ENCODE assay signal across 1 cellular context in the genomic region with DNA sequence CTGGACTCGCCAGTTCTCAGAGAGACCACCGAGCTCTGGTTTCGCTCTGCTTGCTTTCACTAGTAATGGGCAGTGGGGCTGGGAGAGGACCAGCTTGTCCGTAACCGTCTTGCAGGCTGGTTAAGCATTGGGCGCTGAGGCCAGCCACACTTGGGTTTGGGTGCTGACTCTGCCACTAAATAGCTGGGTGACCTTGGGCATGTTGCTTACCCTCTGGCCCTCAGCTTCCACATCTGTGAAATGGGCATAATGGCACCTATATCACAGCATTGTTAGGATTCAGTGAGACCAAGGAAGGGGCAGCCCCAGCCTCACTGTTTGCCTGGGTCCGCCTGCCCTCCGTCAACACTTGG.
TF ChIP-seq lines count a peak whose summit lies in the region.

No MANE protein-coding gene starts in this region.

TF ChIP-seq in K562, 482 proteins besides CTCF, POLR2A, EP300 and RAD21:
- TF ChIP-seq BCOR (IDR thresholded peaks at IDR 0.05) (0 out of 2 replicates have a peak, but pooled peaks have one; percentile 23), MEIS2 (IDR thresholded peaks at IDR 0.05; ENCODE audit: partially characterized antibody) (no peak), GTF2F1 (IDR thresholded peaks at IDR 0.05; ENCODE audit: low read depth, low read length) (no peak), ZNF354B (CRISPR knock-in tag; IDR thresholded peaks at IDR 0.05) (no peak), ZNF311 (CRISPR knock-in tag; IDR thresholded peaks at IDR 0.05) (no peak), ZEB2 (IDR thresholded peaks at IDR 0.05) (no peak), TSC22D4 (tag; IDR thresholded peaks at IDR 0.05) (no peak), RBM25 (IDR thresholded peaks at IDR 0.05; ENCODE audit: low read depth, low read length, severe bottlenecking) (peak; percentile 51), ESRRA (IDR thresholded peaks at IDR 0.05; ENCODE audit: borderline replicate concordance, low read depth) (peak; percentile 76; the same call in 1 of the 2 replicates), CREM (IDR thresholded peaks at IDR 0.05; ENCODE audit: low read depth) (no peak), NFE2 (IDR thresholded peaks at IDR 0.05; ENCODE audit: low read depth) (no peak), TAF7 (tag; IDR thresholded peaks at IDR 0.05) (no peak), HIVEP1 (CRISPR knock-in tag; IDR thresholded peaks at IDR 0.05) (no peak), ZNF124 (CRISPR knock-in tag; IDR thresholded peaks at IDR 0.05) (no peak), ILK (tag; IDR thresholded peaks at IDR 0.05; ENCODE audit: borderline replicate concordance, low read depth) (no peak), EWSR1 (IDR thresholded peaks at IDR 0.05; ENCODE audit: borderline replicate concordance, low read depth, partially characterized antibody) (no peak), DNMT1 (IDR thresholded peaks at IDR 0.05) (no peak)
- TF ChIP-seq, protein P1, sequence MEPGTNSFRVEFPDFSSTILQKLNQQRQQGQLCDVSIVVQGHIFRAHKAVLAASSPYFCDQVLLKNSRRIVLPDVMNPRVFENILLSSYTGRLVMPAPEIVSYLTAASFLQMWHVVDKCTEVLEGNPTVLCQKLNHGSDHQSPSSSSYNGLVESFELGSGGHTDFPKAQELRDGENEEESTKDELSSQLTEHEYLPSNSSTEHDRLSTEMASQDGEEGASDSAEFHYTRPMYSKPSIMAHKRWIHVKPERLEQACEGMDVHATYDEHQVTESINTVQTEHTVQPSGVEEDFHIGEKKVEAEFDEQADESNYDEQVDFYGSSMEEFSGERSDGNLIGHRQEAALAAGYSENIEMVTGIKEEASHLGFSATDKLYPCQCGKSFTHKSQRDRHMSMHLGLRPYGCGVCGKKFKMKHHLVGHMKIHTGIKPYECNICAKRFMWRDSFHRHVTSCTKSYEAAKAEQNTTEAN (CRISPR knock-in tag; IDR thresholded peaks at IDR 0.05): no peak
- TF ChIP-seq, protein P2, sequence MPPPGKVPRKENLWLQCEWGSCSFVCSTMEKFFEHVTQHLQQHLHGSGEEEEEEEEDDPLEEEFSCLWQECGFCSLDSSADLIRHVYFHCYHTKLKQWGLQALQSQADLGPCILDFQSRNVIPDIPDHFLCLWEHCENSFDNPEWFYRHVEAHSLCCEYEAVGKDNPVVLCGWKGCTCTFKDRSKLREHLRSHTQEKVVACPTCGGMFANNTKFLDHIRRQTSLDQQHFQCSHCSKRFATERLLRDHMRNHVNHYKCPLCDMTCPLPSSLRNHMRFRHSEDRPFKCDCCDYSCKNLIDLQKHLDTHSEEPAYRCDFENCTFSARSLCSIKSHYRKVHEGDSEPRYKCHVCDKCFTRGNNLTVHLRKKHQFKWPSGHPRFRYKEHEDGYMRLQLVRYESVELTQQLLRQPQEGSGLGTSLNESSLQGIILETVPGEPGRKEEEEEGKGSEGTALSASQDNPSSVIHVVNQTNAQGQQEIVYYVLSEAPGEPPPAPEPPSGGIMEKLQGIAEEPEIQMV (tag; conservative IDR thresholded peaks at IDR 0.05; ENCODE audit: low read depth): no peak
- TF ChIP-seq, protein P3, sequence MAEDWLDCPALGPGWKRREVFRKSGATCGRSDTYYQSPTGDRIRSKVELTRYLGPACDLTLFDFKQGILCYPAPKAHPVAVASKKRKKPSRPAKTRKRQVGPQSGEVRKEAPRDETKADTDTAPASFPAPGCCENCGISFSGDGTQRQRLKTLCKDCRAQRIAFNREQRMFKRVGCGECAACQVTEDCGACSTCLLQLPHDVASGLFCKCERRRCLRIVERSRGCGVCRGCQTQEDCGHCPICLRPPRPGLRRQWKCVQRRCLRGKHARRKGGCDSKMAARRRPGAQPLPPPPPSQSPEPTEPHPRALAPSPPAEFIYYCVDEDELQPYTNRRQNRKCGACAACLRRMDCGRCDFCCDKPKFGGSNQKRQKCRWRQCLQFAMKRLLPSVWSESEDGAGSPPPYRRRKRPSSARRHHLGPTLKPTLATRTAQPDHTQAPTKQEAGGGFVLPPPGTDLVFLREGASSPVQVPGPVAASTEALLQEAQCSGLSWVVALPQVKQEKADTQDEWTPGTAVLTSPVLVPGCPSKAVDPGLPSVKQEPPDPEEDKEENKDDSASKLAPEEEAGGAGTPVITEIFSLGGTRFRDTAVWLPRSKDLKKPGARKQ (CRISPR knock-in tag; IDR thresholded peaks at IDR 0.05): no peak
- TF ChIP-seq, protein P4, sequence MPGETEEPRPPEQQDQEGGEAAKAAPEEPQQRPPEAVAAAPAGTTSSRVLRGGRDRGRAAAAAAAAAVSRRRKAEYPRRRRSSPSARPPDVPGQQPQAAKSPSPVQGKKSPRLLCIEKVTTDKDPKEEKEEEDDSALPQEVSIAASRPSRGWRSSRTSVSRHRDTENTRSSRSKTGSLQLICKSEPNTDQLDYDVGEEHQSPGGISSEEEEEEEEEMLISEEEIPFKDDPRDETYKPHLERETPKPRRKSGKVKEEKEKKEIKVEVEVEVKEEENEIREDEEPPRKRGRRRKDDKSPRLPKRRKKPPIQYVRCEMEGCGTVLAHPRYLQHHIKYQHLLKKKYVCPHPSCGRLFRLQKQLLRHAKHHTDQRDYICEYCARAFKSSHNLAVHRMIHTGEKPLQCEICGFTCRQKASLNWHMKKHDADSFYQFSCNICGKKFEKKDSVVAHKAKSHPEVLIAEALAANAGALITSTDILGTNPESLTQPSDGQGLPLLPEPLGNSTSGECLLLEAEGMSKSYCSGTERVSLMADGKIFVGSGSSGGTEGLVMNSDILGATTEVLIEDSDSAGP (CRISPR knock-in tag; IDR thresholded peaks at IDR 0.05): no peak
- TF ChIP-seq, protein P5, sequence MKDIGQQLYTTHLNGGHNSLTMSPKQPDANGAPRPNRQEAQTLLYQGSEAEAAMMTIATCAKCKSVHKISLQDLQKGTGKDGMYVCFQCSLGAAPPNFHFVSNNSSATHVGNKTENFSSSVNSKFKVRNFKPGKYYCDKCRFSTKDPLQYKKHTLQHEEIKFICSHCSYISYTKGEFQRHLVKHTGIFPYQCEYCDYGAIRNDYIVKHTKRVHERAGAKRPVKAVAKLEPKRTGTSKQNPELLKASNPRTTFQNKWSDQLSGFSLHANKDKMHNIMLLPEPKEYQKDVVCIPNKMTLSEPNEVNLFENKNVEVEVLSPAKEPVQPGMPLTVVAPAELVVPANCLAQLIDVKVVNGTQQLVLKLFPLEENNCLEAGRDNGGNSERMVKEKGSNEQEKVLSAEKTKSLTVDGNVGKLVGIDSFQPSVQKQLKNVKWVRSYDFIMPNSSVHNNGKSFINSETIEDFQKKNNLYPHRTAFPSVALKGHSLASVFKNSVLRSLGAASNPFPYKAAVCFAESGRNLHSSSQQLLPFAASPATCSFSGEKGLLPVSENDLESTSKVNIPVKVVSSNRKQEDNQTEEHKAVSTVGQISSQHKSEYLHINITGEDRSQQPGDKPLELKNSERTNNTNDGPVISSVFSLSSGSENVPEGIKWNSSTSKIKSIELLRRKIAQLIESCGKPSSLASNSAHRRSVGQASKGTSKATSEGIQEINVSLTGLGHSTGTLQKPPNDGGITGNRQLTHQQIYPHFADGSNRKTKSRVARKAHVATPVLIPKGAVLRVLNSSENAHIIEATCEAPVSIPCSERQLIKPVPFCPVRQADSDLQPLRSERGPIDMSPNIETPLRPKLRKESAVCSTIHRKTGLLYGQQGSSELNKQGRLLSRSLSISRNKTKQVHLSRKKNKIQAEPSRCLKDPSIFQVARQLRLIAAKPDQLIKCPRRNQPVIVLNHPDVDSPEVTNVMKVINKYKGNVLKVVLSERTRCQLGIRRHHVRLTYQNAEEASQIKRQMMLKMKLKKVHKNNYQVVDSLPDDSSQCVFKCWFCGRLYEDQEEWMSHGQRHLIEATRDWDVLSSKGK (CRISPR knock-in tag; IDR thresholded peaks at IDR 0.05): no peak
- TF ChIP-seq, protein P6, sequence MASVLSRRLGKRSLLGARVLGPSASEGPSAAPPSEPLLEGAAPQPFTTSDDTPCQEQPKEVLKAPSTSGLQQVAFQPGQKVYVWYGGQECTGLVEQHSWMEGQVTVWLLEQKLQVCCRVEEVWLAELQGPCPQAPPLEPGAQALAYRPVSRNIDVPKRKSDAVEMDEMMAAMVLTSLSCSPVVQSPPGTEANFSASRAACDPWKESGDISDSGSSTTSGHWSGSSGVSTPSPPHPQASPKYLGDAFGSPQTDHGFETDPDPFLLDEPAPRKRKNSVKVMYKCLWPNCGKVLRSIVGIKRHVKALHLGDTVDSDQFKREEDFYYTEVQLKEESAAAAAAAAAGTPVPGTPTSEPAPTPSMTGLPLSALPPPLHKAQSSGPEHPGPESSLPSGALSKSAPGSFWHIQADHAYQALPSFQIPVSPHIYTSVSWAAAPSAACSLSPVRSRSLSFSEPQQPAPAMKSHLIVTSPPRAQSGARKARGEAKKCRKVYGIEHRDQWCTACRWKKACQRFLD (CRISPR knock-in tag; IDR thresholded peaks at IDR 0.05): 0 out of 2 replicates have a peak, but pooled peaks have one; percentile 2
- TF ChIP-seq, protein P7, sequence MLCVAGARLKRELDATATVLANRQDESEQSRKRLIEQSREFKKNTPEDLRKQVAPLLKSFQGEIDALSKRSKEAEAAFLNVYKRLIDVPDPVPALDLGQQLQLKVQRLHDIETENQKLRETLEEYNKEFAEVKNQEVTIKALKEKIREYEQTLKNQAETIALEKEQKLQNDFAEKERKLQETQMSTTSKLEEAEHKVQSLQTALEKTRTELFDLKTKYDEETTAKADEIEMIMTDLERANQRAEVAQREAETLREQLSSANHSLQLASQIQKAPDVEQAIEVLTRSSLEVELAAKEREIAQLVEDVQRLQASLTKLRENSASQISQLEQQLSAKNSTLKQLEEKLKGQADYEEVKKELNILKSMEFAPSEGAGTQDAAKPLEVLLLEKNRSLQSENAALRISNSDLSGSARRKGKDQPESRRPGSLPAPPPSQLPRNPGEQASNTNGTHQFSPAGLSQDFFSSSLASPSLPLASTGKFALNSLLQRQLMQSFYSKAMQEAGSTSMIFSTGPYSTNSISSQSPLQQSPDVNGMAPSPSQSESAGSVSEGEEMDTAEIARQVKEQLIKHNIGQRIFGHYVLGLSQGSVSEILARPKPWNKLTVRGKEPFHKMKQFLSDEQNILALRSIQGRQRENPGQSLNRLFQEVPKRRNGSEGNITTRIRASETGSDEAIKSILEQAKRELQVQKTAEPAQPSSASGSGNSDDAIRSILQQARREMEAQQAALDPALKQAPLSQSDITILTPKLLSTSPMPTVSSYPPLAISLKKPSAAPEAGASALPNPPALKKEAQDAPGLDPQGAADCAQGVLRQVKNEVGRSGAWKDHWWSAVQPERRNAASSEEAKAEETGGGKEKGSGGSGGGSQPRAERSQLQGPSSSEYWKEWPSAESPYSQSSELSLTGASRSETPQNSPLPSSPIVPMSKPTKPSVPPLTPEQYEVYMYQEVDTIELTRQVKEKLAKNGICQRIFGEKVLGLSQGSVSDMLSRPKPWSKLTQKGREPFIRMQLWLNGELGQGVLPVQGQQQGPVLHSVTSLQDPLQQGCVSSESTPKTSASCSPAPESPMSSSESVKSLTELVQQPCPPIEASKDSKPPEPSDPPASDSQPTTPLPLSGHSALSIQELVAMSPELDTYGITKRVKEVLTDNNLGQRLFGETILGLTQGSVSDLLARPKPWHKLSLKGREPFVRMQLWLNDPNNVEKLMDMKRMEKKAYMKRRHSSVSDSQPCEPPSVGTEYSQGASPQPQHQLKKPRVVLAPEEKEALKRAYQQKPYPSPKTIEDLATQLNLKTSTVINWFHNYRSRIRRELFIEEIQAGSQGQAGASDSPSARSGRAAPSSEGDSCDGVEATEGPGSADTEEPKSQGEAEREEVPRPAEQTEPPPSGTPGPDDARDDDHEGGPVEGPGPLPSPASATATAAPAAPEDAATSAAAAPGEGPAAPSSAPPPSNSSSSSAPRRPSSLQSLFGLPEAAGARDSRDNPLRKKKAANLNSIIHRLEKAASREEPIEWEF (CRISPR knock-in tag; IDR thresholded peaks at IDR 0.05): no peak
- TF ChIP-seq, protein P8, sequence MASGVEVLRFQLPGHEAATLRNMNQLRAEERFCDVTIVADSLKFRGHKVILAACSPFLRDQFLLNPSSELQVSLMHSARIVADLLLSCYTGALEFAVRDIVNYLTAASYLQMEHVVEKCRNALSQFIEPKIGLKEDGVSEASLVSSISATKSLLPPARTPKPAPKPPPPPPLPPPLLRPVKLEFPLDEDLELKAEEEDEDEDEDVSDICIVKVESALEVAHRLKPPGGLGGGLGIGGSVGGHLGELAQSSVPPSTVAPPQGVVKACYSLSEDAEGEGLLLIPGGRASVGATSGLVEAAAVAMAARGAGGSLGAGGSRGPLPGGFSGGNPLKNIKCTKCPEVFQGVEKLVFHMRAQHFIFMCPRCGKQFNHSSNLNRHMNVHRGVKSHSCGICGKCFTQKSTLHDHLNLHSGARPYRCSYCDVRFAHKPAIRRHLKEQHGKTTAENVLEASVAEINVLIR (CRISPR knock-in tag; IDR thresholded peaks at IDR 0.05): no peak
